Comparison of ENCODE assay signal across 8 cellular contexts in the genomic region with DNA sequence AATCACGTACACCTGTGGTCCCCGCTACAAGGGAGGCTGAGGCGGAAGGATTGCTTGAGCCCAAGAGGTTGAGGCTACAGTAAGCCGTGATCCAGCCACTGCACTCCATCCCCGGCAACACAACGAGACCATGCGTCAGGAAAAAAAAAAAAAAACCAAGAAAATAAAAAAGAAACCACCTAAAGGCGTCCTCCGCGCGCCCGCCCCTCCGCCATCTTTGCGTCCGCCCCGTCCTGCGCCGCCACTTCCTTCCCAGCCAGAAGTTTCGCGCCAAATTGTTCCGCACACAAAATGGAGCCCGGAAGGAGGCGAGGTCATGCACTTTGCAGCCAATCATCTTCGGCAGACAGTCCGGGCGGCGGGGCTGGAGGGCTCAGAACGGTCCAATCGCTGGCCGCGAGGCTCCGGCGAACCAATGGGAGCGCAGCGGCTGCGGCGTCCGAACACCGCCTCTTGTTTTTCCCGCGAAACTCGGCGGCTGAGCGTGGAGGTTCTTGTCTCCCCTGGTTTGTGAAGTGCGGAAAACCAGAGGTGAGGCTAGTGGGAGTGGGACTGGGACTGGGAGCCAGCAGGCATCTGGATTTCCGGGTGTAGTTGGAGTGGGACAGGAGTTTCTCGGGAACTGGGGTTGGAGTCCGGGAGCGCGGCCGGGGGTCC. TPM values are rescaled to one million over a fixed set of nuclear protein-coding genes. Genes with fewer than 3 reads are reported as not detected.
A peak's percentile ranks its signal among the peaks of the same experiment; 100 is the strongest.
DNase-seq lines count a peak whose midpoint lies in the region; ATAC-seq and TF ChIP-seq lines count a peak whose summit lies in the region.

A gene (plus strand): TSS at position 463 of the 657 bp plus-strand sequence. CDS start 299 bp downstream, outside the sequence.

- H3K27ac ChIP-seq in esophagus (ENCODE audit: low read depth in 2 of 2, low read length in 1 of 2): peak within 1 kb of the TSS; percentile 36 to 75

- peak within 1 kb of the TSS; percentile 100 for H3K27ac Mint-ChIP-seq in activated T-cell treated with anti-CD3 and anti-CD28 coated beads, Interleukin-2, amount 50 U/mL, for 24 hours

- ATAC-seq in GM21576 (IDR thresholded peaks at IDR 0.05; ENCODE audit: unreplicated experiment): peak; percentile 90

- H3K9me3 ChIP-seq in esophagus (ENCODE audit: control insufficient read depth in 2 of 2, insufficient read depth in 1 of 2, low read depth in 1 of 2, low read length in 1 of 2): no peaks in the 10 kb centered on the region
- H3K9me3 ChIP-seq in mucosa of stomach (ENCODE audit: control insufficient read depth, low read length): no peaks in the 10 kb centered on the region

- H3K27me3 ChIP-seq in esophagus (ENCODE audit: control insufficient read depth in 1 of 2, insufficient read depth in 2 of 2, low read length in 2 of 2) (no peaks in the 10 kb centered on the region), mucosa of stomach (ENCODE audit: control insufficient read depth, insufficient read depth, low read length) (no peaks in the 10 kb centered on the region)

- no peaks in the 10 kb centered on the region for H3K9me3 Mint-ChIP-seq in activated T-cell treated with anti-CD3 and anti-CD28 coated beads, Interleukin-2, amount 50 U/mL, for 24 hours

- 1 to 2% methylated on average over 51 of the region's 51 CpGs for WGBS in esophagus, 2 donors

- H3K9ac ChIP-seq in mucosa of stomach (ENCODE audit: low read length): peak within 1 kb of the TSS; percentile 81

- H3K4me1 ChIP-seq in esophagus (ENCODE audit: control insufficient read depth in 2 of 2, insufficient read depth in 2 of 2, low read length in 1 of 2): peaks cover 0 to 8% of the 10 kb centered on the region in 2 donors
- H3K4me1 ChIP-seq in mucosa of stomach (ENCODE audit: control insufficient read depth, insufficient read depth, low read length): peaks cover 3% of the 10 kb centered on the region

- peaks cover 60% of the 10 kb centered on the region for H3K36me3 Mint-ChIP-seq in activated T-cell treated with anti-CD3 and anti-CD28 coated beads, Interleukin-2, amount 50 U/mL, for 24 hours (ENCODE audit: low read depth)

- H3K4me1 Mint-ChIP-seq in activated T-cell treated with anti-CD3 and anti-CD28 coated beads, Interleukin-2, amount 50 U/mL, for 24 hours (ENCODE audit: low read depth): peaks cover 40% of the 10 kb centered on the region

- no peaks in the 10 kb centered on the region for H3K27me3 Mint-ChIP-seq in activated T-cell treated with anti-CD3 and anti-CD28 coated beads, Interleukin-2, amount 50 U/mL, for 24 hours

- H3K36me3 ChIP-seq in esophagus (ENCODE audit: control insufficient read depth in 2 of 2, insufficient read depth in 2 of 2, low read length in 1 of 2) (peaks cover 0 to 9% of the 10 kb centered on the region in 2 donors), mucosa of stomach (ENCODE audit: control insufficient read depth, insufficient read depth, low read length) (no peaks in the 10 kb centered on the region)

- H3K4me3 ChIP-seq in Jurkat, Clone E6-1 (ENCODE audit: low read length): peak within 1 kb of the TSS; percentile 90
- H3K4me3 ChIP-seq in esophagus (ENCODE audit: low read depth in 1 of 2, low read length in 2 of 2) (peak within 1 kb of the TSS; percentile 82 to 86), mucosa of stomach (ENCODE audit: low read length) (peak within 1 kb of the TSS; percentile 93)

- peak within 1 kb of the TSS; percentile 99 for H3K4me3 Mint-ChIP-seq in activated T-cell treated with anti-CD3 and anti-CD28 coated beads, Interleukin-2, amount 50 U/mL, for 24 hours

- DNase-seq in DMS114 treated with DMSO at 0.1 percent for 48 hours (lab: John Stamatoyannopoulos, UW; ENCODE audit: unreplicated experiment): peak; percentile 95
- DNase-seq in Jurkat, Clone E6-1 (ENCODE audit: low read depth, low spot score): peak; percentile 98
- peak; percentile 96 for DNase-seq in activated T-cell treated with anti-CD3 and anti-CD28 coated beads, Interleukin-2, amount 50 U/mL, for 24 hours
- peak; percentile 92 to 95 for DNase-seq in stimulated activated CD8-positive, alpha-beta memory T cell treated with anti-CD3 and anti-CD28 coated beads, Interleukin-7, amount 100 ng/mL, for 1 hour (ENCODE audit: low read depth in 2 of 2)

TF ChIP-seq in PFSK-1, 5 proteins besides CTCF, POLR2A, EP300 and RAD21:
- TF ChIP-seq SIN3A (IDR thresholded peaks at IDR 0.05; ENCODE audit: borderline replicate concordance, insufficient read depth, low read length): peak; percentile 84
- TF ChIP-seq FOXP2 (optimal IDR thresholded peaks at IDR 0.05; ENCODE audit: borderline replicate concordance, extremely low read depth, extremely low read length, insufficient read depth): peak; percentile 10
- TF ChIP-seq, protein P1, sequence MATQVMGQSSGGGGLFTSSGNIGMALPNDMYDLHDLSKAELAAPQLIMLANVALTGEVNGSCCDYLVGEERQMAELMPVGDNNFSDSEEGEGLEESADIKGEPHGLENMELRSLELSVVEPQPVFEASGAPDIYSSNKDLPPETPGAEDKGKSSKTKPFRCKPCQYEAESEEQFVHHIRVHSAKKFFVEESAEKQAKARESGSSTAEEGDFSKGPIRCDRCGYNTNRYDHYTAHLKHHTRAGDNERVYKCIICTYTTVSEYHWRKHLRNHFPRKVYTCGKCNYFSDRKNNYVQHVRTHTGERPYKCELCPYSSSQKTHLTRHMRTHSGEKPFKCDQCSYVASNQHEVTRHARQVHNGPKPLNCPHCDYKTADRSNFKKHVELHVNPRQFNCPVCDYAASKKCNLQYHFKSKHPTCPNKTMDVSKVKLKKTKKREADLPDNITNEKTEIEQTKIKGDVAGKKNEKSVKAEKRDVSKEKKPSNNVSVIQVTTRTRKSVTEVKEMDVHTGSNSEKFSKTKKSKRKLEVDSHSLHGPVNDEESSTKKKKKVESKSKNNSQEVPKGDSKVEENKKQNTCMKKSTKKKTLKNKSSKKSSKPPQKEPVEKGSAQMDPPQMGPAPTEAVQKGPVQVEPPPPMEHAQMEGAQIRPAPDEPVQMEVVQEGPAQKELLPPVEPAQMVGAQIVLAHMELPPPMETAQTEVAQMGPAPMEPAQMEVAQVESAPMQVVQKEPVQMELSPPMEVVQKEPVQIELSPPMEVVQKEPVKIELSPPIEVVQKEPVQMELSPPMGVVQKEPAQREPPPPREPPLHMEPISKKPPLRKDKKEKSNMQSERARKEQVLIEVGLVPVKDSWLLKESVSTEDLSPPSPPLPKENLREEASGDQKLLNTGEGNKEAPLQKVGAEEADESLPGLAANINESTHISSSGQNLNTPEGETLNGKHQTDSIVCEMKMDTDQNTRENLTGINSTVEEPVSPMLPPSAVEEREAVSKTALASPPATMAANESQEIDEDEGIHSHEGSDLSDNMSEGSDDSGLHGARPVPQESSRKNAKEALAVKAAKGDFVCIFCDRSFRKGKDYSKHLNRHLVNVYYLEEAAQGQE (IDR thresholded peaks at IDR 0.05; ENCODE audit: insufficient read depth in 1 of 2, low read depth in 2 of 2, low read length in 2 of 2): no peak
- TF ChIP-seq TAF1 (IDR thresholded peaks at IDR 0.05; ENCODE audit: borderline replicate concordance, insufficient read depth, low read length): peak; percentile 79; the same call in 1 of the 2 replicates
- TF ChIP-seq POLR2AphosphoS5 (IDR thresholded peaks at IDR 0.05; ENCODE audit: low read depth, low read length): peak; percentile 37; the same call in 1 of the 2 replicates

RNA-seq across cellular contexts. Expression of the gene that starts here (rescaled TPM):
- 213 TPM for polyA plus RNA-seq in Jurkat, Clone E6-1 (2012; ENCODE audit: insufficient read depth, insufficient read length)
- polyA plus RNA-seq in PFSK-1 (2012; ENCODE audit: insufficient read length, low read depth): 98.8 TPM
- 10 to 100 TPM; 21.4 to 33.8 TPM for polyA plus RNA-seq in esophagus

Comparison
In these comparisons a context has a peak if more than half of its experiments do, and no peak if none do; other contexts are left out.
1. Peak in every context shown above with its lines: DNase-seq, ATAC-seq, H3K4me3 ChIP-seq and H3K27ac ChIP-seq.